In the genomic region with DNA sequence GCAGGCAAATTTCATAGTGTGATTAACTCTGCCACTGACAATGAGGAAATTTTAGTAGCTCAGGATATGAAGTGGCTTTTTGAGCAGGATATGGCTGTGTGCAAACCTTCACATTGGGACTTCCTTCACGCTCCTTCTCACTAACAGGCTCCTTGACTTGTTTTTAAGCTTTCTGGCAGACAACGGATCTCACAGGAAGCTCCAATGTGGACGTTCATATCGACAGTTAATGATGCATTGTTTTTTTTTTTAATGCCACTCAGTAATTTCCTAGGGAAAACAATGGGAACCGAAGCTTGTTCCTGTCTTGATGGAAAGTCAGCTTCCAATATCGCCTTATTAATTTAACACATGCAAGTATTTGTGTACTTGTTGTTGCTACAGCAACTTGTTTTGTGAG, we compare ENCODE assay signal across 16 cellular contexts.
DNase-seq lines count a peak whose midpoint lies in the region; ATAC-seq and TF ChIP-seq lines count a peak whose summit lies in the region.
"Had no signal": no experiment of that assay in that cellular context is flagged by ENCODE, and none has a peak within 500 bp of the region (broad histone marks: within the 10 kb centered on the region; RNA-seq: fewer than 3 reads in every experiment).

No MANE protein-coding gene starts in this region.

- CTCF ChIA-PET in mammary epithelial cell (lab: Charles Lee; ENCODE audit: low non-redundant PET), result no interaction called here

- H3K27ac ChIP-seq in heart left ventricle (peak overlapping the region; percentile 58 to 87 (median 73)), mammary epithelial cell (ENCODE audit: insufficient read depth, low read depth, low read length) (peak overlapping the region; percentile 78), vagina (peak overlapping the region; percentile 53), substantia nigra (ENCODE audit: low read depth, low read length, poor library complexity, severe bottlenecking) (no peak overlapping the region)

- H2AFZ ChIP-seq in mammary epithelial cell (ENCODE audit: low read depth, low read length), result no peak overlapping the region
- H2AFZ ChIP-seq: GM23338 had no signal

- BruUV-seq in mammary epithelial cell (replicated peaks; lab: Mats Ljungman, UMichigan), result no TSS peak

- DNase-seq in heart left ventricle, result peak in 2 of 5 donors; percentile 30 to 41
- DNase-seq in Right ventricle myocardium inferior (ENCODE audit: missing footprints), result no peak
- DNase-seq in mammary epithelial cell, result no peak
- peak; percentile 80 to 96 for DNase-seq in lung microvascular endothelial cell (ENCODE audit: low read depth in 2 of 2)
- no peak for DNase-seq in vagina (ENCODE audit: extremely low spot score in 2 of 2)
- DNase-seq in nucleus accumbens (lab: John Stamatoyannopoulos, UW), result no peak
- no peak for DNase-seq in substantia nigra (lab: John Stamatoyannopoulos, UW)
- DNase-seq in NOMO-1 treated with DMSO at 0.1 percent for 48 hours (lab: John Stamatoyannopoulos, UW; ENCODE audit: unreplicated experiment), result no peak
- DNase-seq: EL; hippocampal formation; mesendoderm; MG63; NCI-H2171 treated with DMSO at 0.1 percent for 48 hours; posterior cingulate gyrus; stimulated activated CD8-positive, alpha-beta memory T cell treated with anti-CD3 and anti-CD28 coated beads, Interleukin-4, amount 100 ng/mL, for 48 hours had no signal

- TF ChIP-seq POLR2A in heart left ventricle (IDR thresholded peaks at IDR 0.05) (no peak), vagina (IDR thresholded peaks at IDR 0.05) (no peak)

- H3K79me2 ChIP-seq in mammary epithelial cell (ENCODE audit: insufficient read depth, low read length), result peaks cover 40% of the 10 kb centered on the region

- peak; percentile 50 to 86 (median 57) for ATAC-seq in heart left ventricle
- no peak for ATAC-seq in Right ventricle myocardium inferior
- ATAC-seq: GM23338 had no signal

- H4K20me1 ChIP-seq in mammary epithelial cell (ENCODE audit: insufficient read depth, low read length), result no peaks in the 10 kb centered on the region

- H3K9ac ChIP-seq in mammary epithelial cell (ENCODE audit: insufficient read depth, low read length), result no peak overlapping the region

- H3K4me1 ChIP-seq in heart left ventricle (peaks cover 0 to 91% (median 54%) of the 10 kb centered on the region in 12 donors), mammary epithelial cell (ENCODE audit: insufficient read depth, low read length) (peaks cover 63% of the 10 kb centered on the region), vagina (peaks cover 6% of the 10 kb centered on the region)

- no peak for TF ChIP-seq CTCF in heart left ventricle (IDR thresholded peaks at IDR 0.05)
- TF ChIP-seq CTCF in mammary epithelial cell (conservative IDR thresholded peaks at IDR 0.05 in 1 of 2, IDR thresholded peaks at IDR 0.05 in 1 of 2; ENCODE audit: extremely low read depth in 1 of 2, insufficient read depth in 1 of 2, low read depth in 1 of 2, low read length in 2 of 2), result no peak
- no peak for TF ChIP-seq CTCF in vagina (IDR thresholded peaks at IDR 0.05)

- H3K4me3 ChIP-seq in heart left ventricle, result no peak overlapping the region
- no peak overlapping the region for H3K4me3 ChIP-seq in mammary epithelial cell (replicated peaks in 1 of 3; ENCODE audit: insufficient read depth in 1 of 3, low read depth in 2 of 3, low read length in 3 of 3)
- no peak overlapping the region for H3K4me3 ChIP-seq in vagina
- H3K4me3 ChIP-seq: GM23338, MG63 had no signal

- H3K27me3 ChIP-seq in heart left ventricle (no peaks in the 10 kb centered on the region), mammary epithelial cell (ENCODE audit: insufficient read depth, low read length) (no peaks in the 10 kb centered on the region), vagina (no peaks in the 10 kb centered on the region)
- H3K27me3 ChIP-seq: MG63 had no signal

- intact Hi-C loops in heart left ventricle (cut with DNase I) (loop anchor here in 2 of 10 donors (5.0 to 10.0 kb wide), 3 partner anchors 52 to 55 kb away; no protein-coding TSS in a partner anchor), Right ventricle myocardium inferior (cut with DNase I) (loop anchor here (1.0 kb wide), 1 partner anchor 16 kb away; no protein-coding TSS in a partner anchor), mammary epithelial cell (cut with micrococcal nuclease) (no loop called here), vagina (cut with DNase I) (loop anchor here (10.0 kb wide), 1 partner anchor 45 kb away; no protein-coding TSS in a partner anchor)

- 40 to 47% (median 42%) methylated on average over 6 of the region's 6 CpGs for WGBS in heart left ventricle, 4 donors
- WGBS in mammary epithelial cell (ENCODE audit: low coverage, missing lambda C conversion rate), result 83% methylated on average over 6 of the region's 6 CpGs

- H3K36me3 ChIP-seq in heart left ventricle, result peaks cover 9 to 100% (median 94%) of the 10 kb centered on the region in 9 donors
- peaks cover 33% of the 10 kb centered on the region for H3K36me3 ChIP-seq in mammary epithelial cell (ENCODE audit: insufficient read depth, low read length)
- peaks cover 0 to 17% of the 10 kb centered on the region in 2 donors for H3K36me3 ChIP-seq in vagina
- H3K36me3 ChIP-seq: MG63 had no signal

- in situ Hi-C loops in mammary epithelial cell (cut with MboI; ENCODE audit: low sequenced_read_pairs in 2 of 2), result no loop called here

- H3K9me3 ChIP-seq in heart left ventricle (no peaks in the 10 kb centered on the region), mammary epithelial cell (replicated peaks; ENCODE audit: insufficient read depth, low read length) (no peaks in the 10 kb centered on the region), vagina (no peaks in the 10 kb centered on the region)
- H3K9me3 ChIP-seq: MG63 had no signal

- no peak overlapping the region for H3K4me2 ChIP-seq in mammary epithelial cell (ENCODE audit: insufficient read depth, low read depth, low read length)
- H3K4me2 ChIP-seq: GM23338 had no signal

- dilution Hi-C loops in mammary epithelial cell (cut with HindIII; ENCODE audit: low sequenced_read_pairs), result loop anchor here (10.0 kb wide), 1 partner anchor 55 kb away; no protein-coding TSS in a partner anchor

Comparison
In these comparisons a context has a peak if more than half of its experiments do, and no peak if none do; other contexts are left out.
1. DNase-seq: peak in lung microvascular endothelial cell (2 of 2); none in Right ventricle myocardium inferior (single experiment), mammary epithelial cell (single experiment), vagina (0 of 2), nucleus accumbens (0 of 56), substantia nigra (0 of 49) and NOMO-1 treated with DMSO at 0.1 percent for 48 hours (single experiment).